Comparison of ENCODE assay signal across 8 cellular contexts in the genomic region with DNA sequence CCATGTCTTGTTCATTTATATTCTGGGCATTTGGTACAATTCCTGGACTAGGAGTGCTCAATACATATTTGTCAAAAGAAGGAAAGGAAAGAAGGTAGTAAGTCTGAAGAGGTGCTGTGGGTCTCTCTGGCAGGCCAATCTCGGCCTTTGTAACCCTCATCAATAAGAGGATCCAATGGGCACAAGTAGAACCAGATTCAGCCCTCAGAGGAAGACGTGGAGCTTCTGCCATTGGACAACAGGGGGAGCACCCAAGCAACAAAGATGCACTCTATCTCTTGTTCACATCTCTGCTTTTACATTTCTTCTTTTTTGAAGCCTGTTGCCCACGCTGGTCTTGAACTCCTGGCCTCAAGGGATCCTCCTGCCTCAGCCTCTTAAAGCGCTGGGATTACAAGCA. TPM values are rescaled to one million over a fixed set of nuclear protein-coding genes. Genes with fewer than 3 reads are reported as not detected.
DNase-seq lines count a peak whose midpoint lies in the region; ATAC-seq, FAIRE-seq and TF ChIP-seq lines count a peak whose summit lies in the region.

No MANE protein-coding gene starts in this region.

- intact Hi-C loops in body of pancreas (cut with DNase I), result no loop called here

- no peaks in the 10 kb centered on the region for H3K9me3 Mint-ChIP-seq in naive thymus-derived CD8-positive, alpha-beta T cell
- no peaks in the 10 kb centered on the region for H3K9me3 Mint-ChIP-seq in endothelial cell (ENCODE audit: unreplicated experiment)

- DNase-seq in AG08395 (ENCODE audit: low spot score) (peak; percentile 51), GM12892 (ENCODE audit: insufficient read length) (no peak), SK-MEL-5 (ENCODE audit: low read depth, low spot score) (peak; percentile 61), amniotic epithelial cell (ENCODE audit: low read depth) (peak; percentile 38), body of pancreas (no peak), endothelial cell (ENCODE audit: low spot score) (no peak)
- peak in 7 of 10 donors; percentile 36 to 71 (median 47) for DNase-seq in naive thymus-derived CD8-positive, alpha-beta T cell

- no peaks in the 10 kb centered on the region for H3K9me3 ChIP-seq in body of pancreas

- no peak overlapping the region for H3K4me3 ChIP-seq in body of pancreas

- TF ChIP-seq POLR2A in GM12892 (IDR thresholded peaks at IDR 0.05; ENCODE audit: low read depth, low read length) (no peak), body of pancreas (IDR thresholded peaks at IDR 0.05) (no peak)

- peak overlapping the region in 8 of 10 donors; percentile 7 to 88 (median 54) for H3K4me3 Mint-ChIP-seq in naive thymus-derived CD8-positive, alpha-beta T cell
- H3K4me3 Mint-ChIP-seq in endothelial cell (ENCODE audit: unreplicated experiment), result no peak overlapping the region

- H3K36me3 Mint-ChIP-seq in naive thymus-derived CD8-positive, alpha-beta T cell, result peaks cover 0 to 35% (median 5%) of the 10 kb centered on the region in 3 donors
- H3K36me3 Mint-ChIP-seq in endothelial cell (ENCODE audit: low read depth, unreplicated experiment), result peaks cover 5% of the 10 kb centered on the region

- H3K27me3 ChIP-seq in body of pancreas, result no peaks in the 10 kb centered on the region

- TF ChIP-seq CTCF in body of pancreas (IDR thresholded peaks at IDR 0.05) (peak in 2 of 7 experiments; percentile 3 to 28), endothelial cell (IDR thresholded peaks at IDR 0.05; ENCODE audit: unreplicated experiment) (no peak)

- peaks cover 66% of the 10 kb centered on the region for H3K4me1 ChIP-seq in body of pancreas

- no peaks in the 10 kb centered on the region for H3K27me3 Mint-ChIP-seq in naive thymus-derived CD8-positive, alpha-beta T cell
- peaks cover 7% of the 10 kb centered on the region for H3K27me3 Mint-ChIP-seq in endothelial cell (ENCODE audit: unreplicated experiment)

- in situ Hi-C loops in SK-MEL-5 (cut with HindIII; ENCODE audit: low pct_unique_long_range_greater_than_20kb, low sequenced_read_pairs), result no loop called here

- peaks cover 15 to 58% (median 38%) of the 10 kb centered on the region in 4 donors for H3K4me1 Mint-ChIP-seq in naive thymus-derived CD8-positive, alpha-beta T cell
- peaks cover 14% of the 10 kb centered on the region for H3K4me1 Mint-ChIP-seq in endothelial cell (ENCODE audit: unreplicated experiment)

- POLR2A ChIA-PET in naive thymus-derived CD8-positive, alpha-beta T cell (lab: Charles Lee), result interaction anchor here (0.6 to 4.0 kb wide), 4 partner anchors 19 to 55 kb away, joined by 3 to 37 read pairs (median 4); a partner anchor contains a TSS

- H3K27ac Mint-ChIP-seq in naive thymus-derived CD8-positive, alpha-beta T cell, result peak overlapping the region; percentile 51 to 100 (median 97)
- H3K27ac Mint-ChIP-seq in endothelial cell (ENCODE audit: unreplicated experiment), result no peak overlapping the region

- peak in 1 of 2 donors; percentile 21 for ATAC-seq in naive thymus-derived CD8-positive, alpha-beta T cell
- ATAC-seq in body of pancreas (no peak), GM21515 (IDR thresholded peaks at IDR 0.05; ENCODE audit: unreplicated experiment) (no peak)

- peak; percentile 80 for FAIRE-seq in GM12892 (lab: Jason Lieb, UNC)

- peak overlapping the region in 2 of 4 donors; percentile 0 to 10 for H3K27ac ChIP-seq in body of pancreas

- H3K36me3 ChIP-seq in body of pancreas (replicated peaks in 1 of 2; ENCODE audit: insufficient read depth in 1 of 2, low read depth in 2 of 2), result no peaks in the 10 kb centered on the region

- 74 to 83% methylated on average over 4 of the region's 4 CpGs for WGBS in body of pancreas, 2 donors

RNA-seq across cellular contexts. Expression of a gene that starts 2.2 kb away (rescaled TPM):
- polyA plus RNA-seq in GM12892 (2012; ENCODE audit: missing spikeins), result 26.5 TPM
- 43.7 and 49.9 TPM in 2 replicates for total RNA-seq in SK-MEL-5 (2014; rRNA removed; shearing (Covaris generic))
- 18.0 and 19.9 TPM in 2 replicates for polyA plus RNA-seq in SK-MEL-5 (2015; cell fraction: cytosol; rRNA removed)
- 50.6 and 59.6 TPM in 2 replicates for polyA plus RNA-seq in SK-MEL-5 (2015; cell fraction: nucleus; rRNA removed)
- total RNA-seq in naive thymus-derived CD8-positive, alpha-beta T cell, result 10 to 100 TPM; 63.3 to 68.0 TPM
- polyA plus RNA-seq in naive thymus-derived CD8-positive, alpha-beta T cell, result 10 to 100 TPM; 43.2 to 58.4 (median 44.8) TPM
- total RNA-seq in body of pancreas, result 10 to 100 TPM; 17.6 to 50.1 TPM
- 32.7 TPM for total RNA-seq in endothelial cell (ENCODE audit: unreplicated experiment)

RNA-seq across cellular contexts. Expression of a gene that starts 8.4 kb away (rescaled TPM):
- polyA plus RNA-seq in GM12892 (2012; ENCODE audit: missing spikeins), result 61.7 TPM
- 189 and 191 TPM in 2 replicates for total RNA-seq in SK-MEL-5 (2014; rRNA removed; shearing (Covaris generic))
- 201 and 246 TPM in 2 replicates for polyA plus RNA-seq in SK-MEL-5 (2015; cell fraction: cytosol; rRNA removed)
- polyA plus RNA-seq in SK-MEL-5 (2015; cell fraction: nucleus; rRNA removed), result 63.1 and 69.0 TPM in 2 replicates
- total RNA-seq in naive thymus-derived CD8-positive, alpha-beta T cell, result 10 to 100 TPM; 65.1 to 69.6 TPM
- 10 to 100 TPM; 14.1 to 17.1 (median 15.8) TPM for polyA plus RNA-seq in naive thymus-derived CD8-positive, alpha-beta T cell
- total RNA-seq in body of pancreas, result 100 to 1,000 TPM; 121 to 218 TPM
- 243 TPM for total RNA-seq in endothelial cell (ENCODE audit: unreplicated experiment)

RNA-seq across cellular contexts. Expression of a gene that starts 19.3 kb away (rescaled TPM):
- 28.2 TPM for polyA plus RNA-seq in GM12892 (2012; ENCODE audit: missing spikeins)
- total RNA-seq in SK-MEL-5 (2014; rRNA removed; shearing (Covaris generic)), result 4.5 and 6.7 TPM in 2 replicates
- 66.3 and 71.3 TPM in 2 replicates for polyA plus RNA-seq in SK-MEL-5 (2015; cell fraction: cytosol; rRNA removed)
- polyA plus RNA-seq in SK-MEL-5 (2015; cell fraction: nucleus; rRNA removed), result 115 and 118 TPM in 2 replicates
- total RNA-seq in naive thymus-derived CD8-positive, alpha-beta T cell, result 1 to 10 TPM; 6.9 to 8.0 TPM
- 10 to 100 TPM; 20.0 to 32.7 (median 24.3) TPM for polyA plus RNA-seq in naive thymus-derived CD8-positive, alpha-beta T cell
- total RNA-seq in body of pancreas (10 to 100 TPM in 1 of 2 donors, 1 to 10 TPM in 1; 7.6 to 16.1 TPM), endothelial cell (ENCODE audit: unreplicated experiment) (13.6 TPM)

RNA-seq across cellular contexts. Expression of a gene that starts 34.7 kb away (rescaled TPM):
- 32.5 TPM for polyA plus RNA-seq in GM12892 (2012; ENCODE audit: missing spikeins)
- total RNA-seq in SK-MEL-5 (2014; rRNA removed; shearing (Covaris generic)), result 14.2 and 19.1 TPM in 2 replicates
- polyA plus RNA-seq in SK-MEL-5 (2015; cell fraction: cytosol; rRNA removed), result 37.8 and 48.1 TPM in 2 replicates
- polyA plus RNA-seq in SK-MEL-5 (2015; cell fraction: nucleus; rRNA removed), result 75.9 and 79.1 TPM in 2 replicates
- 10 to 100 TPM; 15.3 to 17.1 TPM for total RNA-seq in naive thymus-derived CD8-positive, alpha-beta T cell
- polyA plus RNA-seq in naive thymus-derived CD8-positive, alpha-beta T cell, result 10 to 100 TPM in 2 of 3 donors, 1 to 10 TPM in 1; 9.7 to 12.8 (median 12.1) TPM
- total RNA-seq in body of pancreas (10 to 100 TPM; 64.6 to 90.3 TPM), endothelial cell (ENCODE audit: unreplicated experiment) (21.9 TPM)

RNA-seq across cellular contexts. Expression of a gene that starts 36.3 kb away (rescaled TPM):
- polyA plus RNA-seq in GM12892 (2012; ENCODE audit: missing spikeins), result 16.9 TPM
- total RNA-seq in SK-MEL-5 (2014; rRNA removed; shearing (Covaris generic)), result 22.3 and 26.1 TPM in 2 replicates
- 50.0 and 56.3 TPM in 2 replicates for polyA plus RNA-seq in SK-MEL-5 (2015; cell fraction: cytosol; rRNA removed)
- polyA plus RNA-seq in SK-MEL-5 (2015; cell fraction: nucleus; rRNA removed), result 186 and 227 TPM in 2 replicates
- 10 to 100 TPM; 29.0 to 37.5 TPM for total RNA-seq in naive thymus-derived CD8-positive, alpha-beta T cell
- 10 to 100 TPM; 28.7 to 30.8 (median 29.0) TPM for polyA plus RNA-seq in naive thymus-derived CD8-positive, alpha-beta T cell
- total RNA-seq in body of pancreas (10 to 100 TPM; 26.7 to 62.6 TPM), endothelial cell (ENCODE audit: unreplicated experiment) (53.2 TPM)

Comparison
In these comparisons a context has a peak if more than half of its experiments do, and no peak if none do; other contexts are left out.
1. DNase-seq: peak in AG08395 (single experiment), SK-MEL-5 (single experiment), amniotic epithelial cell (single experiment) and naive thymus-derived CD8-positive, alpha-beta T cell (7 of 10); none in GM12892 (single experiment), body of pancreas (0 of 4) and endothelial cell (single experiment).